In genomic region chr1:23369335-23370013, GRCh38 we compare ENCODE assay signal across 8 cellular contexts. TPM values are rescaled to one million over a fixed set of nuclear protein-coding genes. Genes with fewer than 3 reads are reported as not detected.
A peak's percentile ranks its signal among the peaks of the same experiment; 100 is the strongest.
DNase-seq lines count a peak whose midpoint lies in the region; ATAC-seq, FAIRE-seq and TF ChIP-seq lines count a peak whose summit lies in the region.

ZNF436 (minus strand) TSS chr1:23369836; CDS start chr1:23368005, 1,831 bp downstream.

- H3K9me1 ChIP-seq in K562 (ENCODE audit: control insufficient read depth, insufficient read depth, low read length): no peaks in the 10 kb centered on the region

- peaks cover 4% of the 10 kb centered on the region for H3K9me3 ChIP-seq in K562 (replicated peaks; ENCODE audit: control insufficient read depth, insufficient read depth, low read depth, low read length)
- H3K9me3 ChIP-seq in hepatocyte (ENCODE audit: low read depth): peaks cover 6% of the 10 kb centered on the region
- H3K9me3 ChIP-seq in prostate gland: no peaks in the 10 kb centered on the region

- no peaks in the 10 kb centered on the region for H3K9me2 ChIP-seq in hepatocyte (replicated peaks; ENCODE audit: insufficient read depth)

- intact Hi-C loops in K562 (cut with micrococcal nuclease): loop anchor here (1.0 kb wide), 1 partner anchor 35 kb away; no protein-coding TSS in a partner anchor
- intact Hi-C loops in prostate gland (cut with DNase I): loop anchor here (2.0 kb wide), 1 partner anchor 25 kb away; the partner anchor contains the start of gene HNRNPR

- CTCF ChIA-PET in K562 (lab: Yijun Ruan, JAX; ENCODE audit: low intra/inter-chr PET ratio): no interaction called here

- in situ Hi-C loops in K562 (cut with MboI): no loop called here

- H3K4me2 ChIP-seq in K562 (ENCODE audit: insufficient read depth, low read length) (peak within 1 kb of the TSS; percentile 98), hepatocyte (peak within 1 kb of the TSS; percentile 87)

- H4K20me1 ChIP-seq in K562 (replicated peaks; ENCODE audit: control insufficient read depth, insufficient read depth, low read length) (no peaks in the 10 kb centered on the region), hepatocyte (ENCODE audit: insufficient read depth, poor library complexity, severe bottlenecking) (no peaks in the 10 kb centered on the region)

- 2% methylated on average over 29 of the region's 29 CpGs for WGBS in K562 (ENCODE audit: insufficient coverage, low coverage, missing lambda C conversion rate)
- WGBS in hepatocyte (ENCODE audit: low lambda C conversion rate, missing lambda C conversion rate): 2% methylated on average over 29 of the region's 29 CpGs
- WGBS in prostate gland: under 1% methylated on average over 29 of the region's 29 CpGs

- peak within 1 kb of the TSS; percentile 98 for H2AFZ ChIP-seq in K562 (ENCODE audit: low read depth, low read length)
- peak within 1 kb of the TSS; percentile 98 for H2AFZ ChIP-seq in hepatocyte

- TF ChIP-seq CTCF in K562 (IDR thresholded peaks at IDR 0.05 in 2 of 3, conservative IDR thresholded peaks at IDR 0.05 in 1 of 3; ENCODE audit: insufficient read depth in 2 of 3, low read depth in 1 of 3, low read length in 3 of 3) (no peak), hepatocyte (IDR thresholded peaks at IDR 0.05; ENCODE audit: poor library complexity) (no peak), prostate gland (IDR thresholded peaks at IDR 0.05) (no peak)

- H3K4me3 ChIP-seq in K562 (peak within 1 kb of the TSS; percentile 58), hepatocyte (peak within 1 kb of the TSS; percentile 84), prostate gland (peak within 1 kb of the TSS; percentile 82 to 88)

- TF ChIP-seq EP300 in K562 (IDR thresholded peaks at IDR 0.05; ENCODE audit: low read length): no peak

- no peak for TF ChIP-seq RAD21 in K562 (CRISPR knock-in tag; conservative IDR thresholded peaks at IDR 0.05 in 1 of 2, IDR thresholded peaks at IDR 0.05 in 1 of 2)

- peak; percentile 74 for FAIRE-seq in K562 (lab: Jason Lieb, UNC)

- H3K79me2 ChIP-seq in K562 (ENCODE audit: control insufficient read depth, insufficient read depth, low read length): peaks cover 54% of the 10 kb centered on the region
- H3K79me2 ChIP-seq in hepatocyte: peaks cover 59% of the 10 kb centered on the region

- peaks cover 23 to 36% of the 10 kb centered on the region in 2 experiments for H3K4me1 ChIP-seq in K562 (replicated peaks in 1 of 2; ENCODE audit: control insufficient read depth in 2 of 2, insufficient read depth in 2 of 2, low read length in 2 of 2)
- H3K4me1 ChIP-seq in hepatocyte (ENCODE audit: insufficient read depth): peaks cover 28% of the 10 kb centered on the region
- peaks cover 18% of the 10 kb centered on the region for H3K4me1 ChIP-seq in prostate gland (replicated peaks)

- TSS peak; percentile 66 for BruUV-seq in K562 (replicated peaks; lab: Mats Ljungman, UMichigan)

- H3K27me3 ChIP-seq in K562 (ENCODE audit: control insufficient read depth in 2 of 2, insufficient read depth in 2 of 2, low read length in 2 of 2) (no peaks in the 10 kb centered on the region), hepatocyte (no peaks in the 10 kb centered on the region), prostate gland (replicated peaks; ENCODE audit: insufficient read depth) (no peaks in the 10 kb centered on the region)

- POLR2A ChIA-PET in K562 (lab: Yijun Ruan, JAX): interaction anchor here (0.7 to 1.9 kb wide), 12 partner anchors 9 to 201 kb away, joined by 3 to 8 read pairs (median 3); partner anchors contain the start of genes HNRNPR, ID3 and LUZP1

- H3K27ac ChIP-seq in K562 (ENCODE audit: extremely low read depth, low read depth, low read length): peak within 1 kb of the TSS; percentile 97
- H3K27ac ChIP-seq in hepatocyte: peak within 1 kb of the TSS; percentile 97
- peak within 1 kb of the TSS; percentile 99 for H3K27ac ChIP-seq in prostate gland

- ATAC-seq in K562 (peak; percentile 8), GM19397 (IDR thresholded peaks at IDR 0.05; ENCODE audit: unreplicated experiment) (no peak)

- peak within 1 kb of the TSS; percentile 90 to 99 for H3K9ac ChIP-seq in K562 (ENCODE audit: insufficient read depth in 1 of 2, low read depth in 2 of 2, low read length in 2 of 2)

- TF ChIP-seq POLR2A in K562 (conservative IDR thresholded peaks at IDR 0.05) (no peak), prostate gland (IDR thresholded peaks at IDR 0.05) (peak; percentile 24)

- H3K36me3 ChIP-seq in K562 (ENCODE audit: control insufficient read depth, insufficient read depth, low read length): peaks cover 25% of the 10 kb centered on the region
- H3K36me3 ChIP-seq in hepatocyte (replicated peaks; ENCODE audit: insufficient read depth, low read depth): peaks cover 10% of the 10 kb centered on the region
- peaks cover 0 to 4% of the 10 kb centered on the region in 2 donors for H3K36me3 ChIP-seq in prostate gland

- DNase-seq in ELF-1 (ENCODE audit: low read depth, low spot score) (peak; percentile 59), NCI-H1105 (lab: John Stamatoyannopoulos, UW) (peak; percentile 90), T follicular helper cell (ENCODE audit: low read depth) (peak; percentile 23), K562 (ENCODE audit: extremely low read depth in 1 of 4, low spot score in 3 of 4) (peak; percentile 34 to 95 (median 54)), hepatocyte (ENCODE audit: low spot score) (peak; percentile 92), prostate gland (ENCODE audit: low spot score) (peak; percentile 85), iPS-NIHi11 (ENCODE audit: low spot score) (no peak)

TF ChIP-seq in K562, 482 proteins besides CTCF, POLR2A, EP300 and RAD21 (continues in another document):
- TF ChIP-seq E2F5 (CRISPR knock-in tag; IDR thresholded peaks at IDR 0.05): peak; percentile 67; the same call in 1 of the 2 replicates
- TF ChIP-seq ZBTB33 (CRISPR knock-in tag; IDR thresholded peaks at IDR 0.05): no peak
- TF ChIP-seq FOXJ3 (CRISPR knock-in tag; IDR thresholded peaks at IDR 0.05): no peak
- 0 out of 4 replicates have a peak, but pooled peaks of 1 of the 2 experiments have one; percentile 2 for TF ChIP-seq HDAC1 (IDR thresholded peaks at IDR 0.05)
- no peak for TF ChIP-seq SMARCC2 (IDR thresholded peaks at IDR 0.05; ENCODE audit: low read depth)

RNA-seq across cellular contexts. Expression of gene ZNF436, which starts in this region (rescaled TPM):
- total RNA-seq in K562 (2011; cell fraction: chromatin; rRNA removed; ENCODE audit: low replicate concordance): 10.7 and 18.5 TPM in 2 replicates
- total RNA-seq in K562 (2011; cell fraction: nucleolus; rRNA removed): 8.7 and 9.7 TPM in 2 replicates
- 11.4 and 13.0 TPM in 2 replicates for total RNA-seq in K562 (2011; cell fraction: nucleoplasm; rRNA removed)
- total RNA-seq in K562 (2014; rRNA removed) (6.2 and 7.0 TPM in 2 replicates), K562 (2014; rRNA removed; fragmentation: Illumina TruSeq; extraction: Trizol) (8.3 and 9.4 TPM in 2 replicates), K562 (2015; rRNA removed; fragmentation: Illumina TruSeq; extraction: Trizol) (11.3 and 11.9 TPM in 2 replicates), K562 (2021) (6.9 and 7.4 TPM in 2 replicates), hepatocyte (15.5 and 17.1 TPM in 2 replicates), prostate gland (10 to 100 TPM; 25.3 to 29.5 TPM)
- polyA plus RNA-seq in K562 (2011; rRNA removed) (8.0 and 9.7 TPM in 2 replicates), K562 (2014; fragmentation: Illumina TruSeq; extraction: Trizol) (6.8 and 7.3 TPM in 2 replicates), K562 (2014; fragmentation: Nextera tagmentation; extraction: Ambion mirVana) (1 to 10 TPM; 2.1 to 3.3 TPM), K562 (2014; rRNA removed) (3.8 and 4.5 TPM in 2 replicates), hepatocyte (4.4 and 7.5 TPM in 2 replicates)
- 2.4 and 6.8 TPM in 2 replicates for polyA plus RNA-seq in K562 (2011; cell fraction: cytosol; rRNA removed)
- 9.0 and 14.4 TPM in 2 replicates for polyA plus RNA-seq in K562 (2011; cell fraction: nucleus; rRNA removed)
- polyA plus RNA-seq in K562 (2012): 4.6 and 5.2 TPM in 2 replicates
- 18.1 and 28.7 TPM in 2 replicates for polyA minus RNA-seq in K562 (2011; rRNA and poly(A)+ RNA removed)
- 7.3 and 7.8 TPM in 2 replicates for polyA minus RNA-seq in K562 (2011; cell fraction: cytosol; rRNA and poly(A)+ RNA removed)
- 7.9 and 17.7 TPM in 2 replicates for polyA minus RNA-seq in K562 (2011; cell fraction: nucleus; rRNA and poly(A)+ RNA removed)
